ENCODE assay signal across 1 cellular context in genomic region chr16:79656537-79657115, GRCh38.
TF ChIP-seq lines count a peak whose summit lies in the region.

No MANE protein-coding gene starts in this region.

TF ChIP-seq in GM23338, 12 proteins besides CTCF, POLR2A, EP300 and RAD21:
- TF ChIP-seq ETS1 (IDR thresholded peaks at IDR 0.05) (no peak), ZNF462 (CRISPR knock-in tag; IDR thresholded peaks at IDR 0.05) (no peak), POLR2AphosphoS5 (IDR thresholded peaks at IDR 0.05; ENCODE audit: low read depth) (no peak), EZH2phosphoT487 (IDR thresholded peaks at IDR 0.05; ENCODE audit: unreplicated experiment) (no peak), JUNB (IDR thresholded peaks at IDR 0.05; ENCODE audit: unreplicated experiment) (no peak), ZNF331 (CRISPR knock-in tag; IDR thresholded peaks at IDR 0.05; ENCODE audit: low read depth) (no peak), EZH2 (IDR thresholded peaks at IDR 0.05; ENCODE audit: low read depth, unreplicated experiment) (no peak), CREB1 (CRISPR knock-in tag; IDR thresholded peaks at IDR 0.05; ENCODE audit: low read depth) (no peak), NANOG (IDR thresholded peaks at IDR 0.05; ENCODE audit: borderline replicate concordance) (no peak), STAT1 (IDR thresholded peaks at IDR 0.05; ENCODE audit: unreplicated experiment) (no peak), ZNF114 (CRISPR knock-in tag; IDR thresholded peaks at IDR 0.05) (no peak), REST (IDR thresholded peaks at IDR 0.05; ENCODE audit: unreplicated experiment) (no peak)
